Comparison of ENCODE assay signal across 1 cellular context in the genomic region with DNA sequence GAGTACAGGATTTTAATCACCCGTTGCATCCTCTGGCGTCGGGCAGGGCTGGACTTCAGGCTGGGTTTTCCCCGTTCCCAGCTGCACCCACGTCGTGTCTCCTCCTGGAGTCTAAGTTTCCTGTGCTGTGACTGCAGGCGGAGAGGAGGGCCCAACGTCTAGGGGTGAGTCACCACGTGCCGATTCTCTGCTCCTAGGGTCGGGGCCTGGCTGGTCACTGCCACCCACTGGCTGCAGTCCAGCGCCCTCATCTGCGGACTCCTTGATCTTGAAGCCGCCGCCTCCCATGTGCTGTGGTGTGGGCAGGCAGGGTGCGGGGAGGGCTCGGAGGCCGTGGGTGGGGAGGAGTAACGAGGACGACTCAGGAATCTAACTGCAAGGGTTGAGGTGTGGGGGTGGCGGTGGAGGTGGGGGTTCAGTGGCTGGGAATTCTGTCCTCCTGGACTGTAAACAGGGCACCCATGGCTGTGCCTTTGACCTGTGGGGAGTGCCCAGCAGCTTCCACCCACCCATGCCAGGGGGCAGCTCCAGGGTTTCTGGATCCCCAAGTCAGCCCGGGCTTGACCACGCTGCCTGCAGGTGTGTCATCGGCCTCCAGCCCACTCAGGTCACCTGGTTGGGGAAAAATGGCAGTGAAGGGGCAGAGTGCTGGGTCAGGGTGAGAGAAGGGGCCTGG.
TF ChIP-seq lines count a peak whose summit lies in the region.

No MANE protein-coding gene starts in this region.

TF ChIP-seq in HepG2, 621 proteins besides CTCF, POLR2A, EP300 and RAD21 (continued from another document and continues in another):
- TF ChIP-seq, protein P1, sequence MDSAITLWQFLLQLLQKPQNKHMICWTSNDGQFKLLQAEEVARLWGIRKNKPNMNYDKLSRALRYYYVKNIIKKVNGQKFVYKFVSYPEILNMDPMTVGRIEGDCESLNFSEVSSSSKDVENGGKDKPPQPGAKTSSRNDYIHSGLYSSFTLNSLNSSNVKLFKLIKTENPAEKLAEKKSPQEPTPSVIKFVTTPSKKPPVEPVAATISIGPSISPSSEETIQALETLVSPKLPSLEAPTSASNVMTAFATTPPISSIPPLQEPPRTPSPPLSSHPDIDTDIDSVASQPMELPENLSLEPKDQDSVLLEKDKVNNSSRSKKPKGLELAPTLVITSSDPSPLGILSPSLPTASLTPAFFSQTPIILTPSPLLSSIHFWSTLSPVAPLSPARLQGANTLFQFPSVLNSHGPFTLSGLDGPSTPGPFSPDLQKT (CRISPR knock-in tag; IDR thresholded peaks at IDR 0.05; ENCODE audit: borderline replicate concordance): no peak
- TF ChIP-seq, protein P2, sequence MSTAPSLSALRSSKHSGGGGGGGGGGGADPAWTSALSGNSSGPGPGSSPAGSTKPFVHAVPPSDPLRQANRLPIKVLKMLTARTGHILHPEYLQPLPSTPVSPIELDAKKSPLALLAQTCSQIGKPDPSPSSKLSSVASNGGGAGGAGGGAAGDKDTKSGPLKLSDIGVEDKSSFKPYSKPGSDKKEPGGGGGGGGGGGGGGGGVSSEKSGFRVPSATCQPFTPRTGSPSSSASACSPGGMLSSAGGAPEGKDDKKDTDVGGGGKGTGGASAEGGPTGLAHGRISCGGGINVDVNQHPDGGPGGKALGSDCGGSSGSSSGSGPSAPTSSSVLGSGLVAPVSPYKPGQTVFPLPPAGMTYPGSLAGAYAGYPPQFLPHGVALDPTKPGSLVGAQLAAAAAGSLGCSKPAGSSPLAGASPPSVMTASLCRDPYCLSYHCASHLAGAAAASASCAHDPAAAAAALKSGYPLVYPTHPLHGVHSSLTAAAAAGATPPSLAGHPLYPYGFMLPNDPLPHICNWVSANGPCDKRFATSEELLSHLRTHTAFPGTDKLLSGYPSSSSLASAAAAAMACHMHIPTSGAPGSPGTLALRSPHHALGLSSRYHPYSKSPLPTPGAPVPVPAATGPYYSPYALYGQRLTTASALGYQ (CRISPR knock-in tag; IDR thresholded peaks at IDR 0.05): no peak
- TF ChIP-seq U2AF1 (optimal IDR thresholded peaks at IDR 0.05; ENCODE audit: low read depth, low read length) (no peak), ZSCAN25 (CRISPR knock-in tag; IDR thresholded peaks at IDR 0.05) (peak; percentile 71; the same call in 1 of the 2 replicates), GATAD2A (CRISPR knock-in tag; IDR thresholded peaks at IDR 0.05) (peak; percentile 66), KDM5B (CRISPR knock-in tag; IDR thresholded peaks at IDR 0.05; ENCODE audit: borderline replicate concordance) (peak; percentile 37; the same call in 1 of the 2 replicates), ZNF644 (CRISPR knock-in tag; IDR thresholded peaks at IDR 0.05; ENCODE audit: low read depth) (0 out of 2 replicates have a peak, but pooled peaks have one; percentile 40), ZNF746 (CRISPR knock-in tag; IDR thresholded peaks at IDR 0.05) (0 out of 2 replicates have a peak, but pooled peaks have one; percentile 47), AHR (CRISPR knock-in tag; IDR thresholded peaks at IDR 0.05) (peak; percentile 43; the same call in 1 of the 2 replicates), MXI1 (IDR thresholded peaks at IDR 0.05; ENCODE audit: borderline replicate concordance, low read depth, low read length) (peak; percentile 38; the same call in 1 of the 3 replicates), STAG1 (CRISPR knock-in tag; IDR thresholded peaks at IDR 0.05) (peak; percentile 31; the same call in 1 of the 2 replicates), ZNF792 (CRISPR knock-in tag; IDR thresholded peaks at IDR 0.05) (0 out of 2 replicates have a peak, but pooled peaks have one; percentile 49), ZFP37 (CRISPR knock-in tag; IDR thresholded peaks at IDR 0.05; ENCODE audit: borderline replicate concordance) (no peak), XRCC5 (optimal IDR thresholded peaks at IDR 0.05; ENCODE audit: low read length) (peak; percentile 27), SMYD3 (CRISPR knock-in tag; IDR thresholded peaks at IDR 0.05) (no peak), LCORL (IDR thresholded peaks at IDR 0.05) (no peak), LCORL (CRISPR knock-in tag; IDR thresholded peaks at IDR 0.05) (0 out of 2 replicates have a peak, but pooled peaks have one; percentile 32), NR2F6 (IDR thresholded peaks at IDR 0.05) (no peak), NR2F6 (CRISPR knock-in tag; IDR thresholded peaks at IDR 0.05) (peak; percentile 51; the same call in 1 of the 2 replicates), ZNF7 (CRISPR knock-in tag; IDR thresholded peaks at IDR 0.05) (0 out of 2 replicates have a peak, but pooled peaks have one; percentile 7), ZNF224 (CRISPR knock-in tag; IDR thresholded peaks at IDR 0.05) (no peak), MIER2 (CRISPR knock-in tag; IDR thresholded peaks at IDR 0.05) (0 out of 2 replicates have a peak, but pooled peaks have one; percentile 56), STAT5B (CRISPR knock-in tag; IDR thresholded peaks at IDR 0.05) (0 out of 2 replicates have a peak, but pooled peaks have one; percentile 44), ZFY (CRISPR knock-in tag; IDR thresholded peaks at IDR 0.05) (peak; percentile 69), MTA1 (CRISPR knock-in tag; IDR thresholded peaks at IDR 0.05; ENCODE audit: borderline replicate concordance) (peak; percentile 44; the same call in 1 of the 2 replicates), TEAD3 (CRISPR knock-in tag; optimal IDR thresholded peaks at IDR 0.05; ENCODE audit: borderline replicate concordance) (peak; percentile 35), CBFB (CRISPR knock-in tag; IDR thresholded peaks at IDR 0.05) (no peak), BCL6 (CRISPR knock-in tag; IDR thresholded peaks at IDR 0.05) (peak; percentile 7; the same call in 1 of the 2 replicates)
- TF ChIP-seq, protein P3, sequence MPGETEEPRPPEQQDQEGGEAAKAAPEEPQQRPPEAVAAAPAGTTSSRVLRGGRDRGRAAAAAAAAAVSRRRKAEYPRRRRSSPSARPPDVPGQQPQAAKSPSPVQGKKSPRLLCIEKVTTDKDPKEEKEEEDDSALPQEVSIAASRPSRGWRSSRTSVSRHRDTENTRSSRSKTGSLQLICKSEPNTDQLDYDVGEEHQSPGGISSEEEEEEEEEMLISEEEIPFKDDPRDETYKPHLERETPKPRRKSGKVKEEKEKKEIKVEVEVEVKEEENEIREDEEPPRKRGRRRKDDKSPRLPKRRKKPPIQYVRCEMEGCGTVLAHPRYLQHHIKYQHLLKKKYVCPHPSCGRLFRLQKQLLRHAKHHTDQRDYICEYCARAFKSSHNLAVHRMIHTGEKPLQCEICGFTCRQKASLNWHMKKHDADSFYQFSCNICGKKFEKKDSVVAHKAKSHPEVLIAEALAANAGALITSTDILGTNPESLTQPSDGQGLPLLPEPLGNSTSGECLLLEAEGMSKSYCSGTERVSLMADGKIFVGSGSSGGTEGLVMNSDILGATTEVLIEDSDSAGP (CRISPR knock-in tag; IDR thresholded peaks at IDR 0.05; ENCODE audit: borderline replicate concordance): peak; percentile 40; the same call in 1 of the 2 replicates
- TF ChIP-seq, protein P4, sequence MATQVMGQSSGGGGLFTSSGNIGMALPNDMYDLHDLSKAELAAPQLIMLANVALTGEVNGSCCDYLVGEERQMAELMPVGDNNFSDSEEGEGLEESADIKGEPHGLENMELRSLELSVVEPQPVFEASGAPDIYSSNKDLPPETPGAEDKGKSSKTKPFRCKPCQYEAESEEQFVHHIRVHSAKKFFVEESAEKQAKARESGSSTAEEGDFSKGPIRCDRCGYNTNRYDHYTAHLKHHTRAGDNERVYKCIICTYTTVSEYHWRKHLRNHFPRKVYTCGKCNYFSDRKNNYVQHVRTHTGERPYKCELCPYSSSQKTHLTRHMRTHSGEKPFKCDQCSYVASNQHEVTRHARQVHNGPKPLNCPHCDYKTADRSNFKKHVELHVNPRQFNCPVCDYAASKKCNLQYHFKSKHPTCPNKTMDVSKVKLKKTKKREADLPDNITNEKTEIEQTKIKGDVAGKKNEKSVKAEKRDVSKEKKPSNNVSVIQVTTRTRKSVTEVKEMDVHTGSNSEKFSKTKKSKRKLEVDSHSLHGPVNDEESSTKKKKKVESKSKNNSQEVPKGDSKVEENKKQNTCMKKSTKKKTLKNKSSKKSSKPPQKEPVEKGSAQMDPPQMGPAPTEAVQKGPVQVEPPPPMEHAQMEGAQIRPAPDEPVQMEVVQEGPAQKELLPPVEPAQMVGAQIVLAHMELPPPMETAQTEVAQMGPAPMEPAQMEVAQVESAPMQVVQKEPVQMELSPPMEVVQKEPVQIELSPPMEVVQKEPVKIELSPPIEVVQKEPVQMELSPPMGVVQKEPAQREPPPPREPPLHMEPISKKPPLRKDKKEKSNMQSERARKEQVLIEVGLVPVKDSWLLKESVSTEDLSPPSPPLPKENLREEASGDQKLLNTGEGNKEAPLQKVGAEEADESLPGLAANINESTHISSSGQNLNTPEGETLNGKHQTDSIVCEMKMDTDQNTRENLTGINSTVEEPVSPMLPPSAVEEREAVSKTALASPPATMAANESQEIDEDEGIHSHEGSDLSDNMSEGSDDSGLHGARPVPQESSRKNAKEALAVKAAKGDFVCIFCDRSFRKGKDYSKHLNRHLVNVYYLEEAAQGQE (IDR thresholded peaks at IDR 0.05; ENCODE audit: borderline replicate concordance in 1 of 2, low read depth in 1 of 2, low read length in 2 of 2): no peak
- TF ChIP-seq, protein P5, sequence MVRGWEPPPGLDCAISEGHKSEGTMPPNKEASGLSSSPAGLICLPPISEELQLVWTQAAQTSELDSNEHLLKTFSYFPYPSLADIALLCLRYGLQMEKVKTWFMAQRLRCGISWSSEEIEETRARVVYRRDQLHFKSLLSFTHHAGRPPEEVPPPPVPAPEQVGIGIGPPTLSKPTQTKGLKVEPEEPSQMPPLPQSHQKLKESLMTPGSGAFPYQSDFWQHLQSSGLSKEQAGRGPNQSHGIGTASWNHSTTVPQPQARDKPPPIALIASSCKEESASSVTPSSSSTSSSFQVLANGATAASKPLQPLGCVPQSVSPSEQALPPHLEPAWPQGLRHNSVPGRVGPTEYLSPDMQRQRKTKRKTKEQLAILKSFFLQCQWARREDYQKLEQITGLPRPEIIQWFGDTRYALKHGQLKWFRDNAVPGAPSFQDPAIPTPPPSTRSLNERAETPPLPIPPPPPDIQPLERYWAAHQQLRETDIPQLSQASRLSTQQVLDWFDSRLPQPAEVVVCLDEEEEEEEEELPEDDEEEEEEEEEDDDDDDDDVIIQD (CRISPR knock-in tag; IDR thresholded peaks at IDR 0.05; ENCODE audit: low read depth): 0 out of 2 replicates have a peak, but pooled peaks have one; percentile 50
- TF ChIP-seq, protein P6, sequence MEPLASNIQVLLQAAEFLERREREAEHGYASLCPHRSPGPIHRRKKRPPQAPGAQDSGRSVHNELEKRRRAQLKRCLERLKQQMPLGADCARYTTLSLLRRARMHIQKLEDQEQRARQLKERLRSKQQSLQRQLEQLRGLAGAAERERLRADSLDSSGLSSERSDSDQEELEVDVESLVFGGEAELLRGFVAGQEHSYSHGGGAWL (CRISPR knock-in tag; IDR thresholded peaks at IDR 0.05): peak; percentile 67; the same call in 1 of the 2 replicates
- TF ChIP-seq, protein P7, sequence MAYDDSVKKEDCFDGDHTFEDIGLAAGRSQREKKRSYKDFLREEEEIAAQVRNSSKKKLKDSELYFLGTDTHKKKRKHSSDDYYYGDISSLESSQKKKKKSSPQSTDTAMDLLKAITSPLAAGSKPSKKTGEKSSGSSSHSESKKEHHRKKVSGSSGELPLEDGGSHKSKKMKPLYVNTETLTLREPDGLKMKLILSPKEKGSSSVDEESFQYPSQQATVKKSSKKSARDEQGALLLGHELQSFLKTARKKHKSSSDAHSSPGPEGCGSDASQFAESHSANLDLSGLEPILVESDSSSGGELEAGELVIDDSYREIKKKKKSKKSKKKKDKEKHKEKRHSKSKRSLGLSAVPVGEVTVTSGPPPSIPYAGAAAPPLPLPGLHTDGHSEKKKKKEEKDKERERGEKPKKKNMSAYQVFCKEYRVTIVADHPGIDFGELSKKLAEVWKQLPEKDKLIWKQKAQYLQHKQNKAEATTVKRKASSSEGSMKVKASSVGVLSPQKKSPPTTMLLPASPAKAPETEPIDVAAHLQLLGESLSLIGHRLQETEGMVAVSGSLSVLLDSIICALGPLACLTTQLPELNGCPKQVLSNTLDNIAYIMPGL (CRISPR knock-in tag; IDR thresholded peaks at IDR 0.05; ENCODE audit: borderline replicate concordance in 1 of 2, low read depth in 1 of 2): peak; percentile 24 to 47; a peak in 1 of 4 replicates
- TF ChIP-seq, protein P8, sequence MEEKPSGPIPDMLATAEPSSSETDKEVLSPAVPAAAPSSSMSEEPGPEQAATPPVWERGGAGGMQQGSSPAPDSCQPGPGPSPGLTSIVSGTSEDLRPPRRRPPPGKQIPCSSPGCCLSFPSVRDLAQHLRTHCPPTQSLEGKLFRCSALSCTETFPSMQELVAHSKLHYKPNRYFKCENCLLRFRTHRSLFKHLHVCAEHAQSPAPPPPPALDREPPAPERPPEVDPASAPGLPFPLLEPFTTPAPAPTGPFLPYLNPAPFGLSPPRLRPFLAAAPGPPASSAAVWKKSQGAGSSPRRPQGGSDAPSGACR (CRISPR knock-in tag; IDR thresholded peaks at IDR 0.05): 0 out of 2 replicates have a peak, but pooled peaks have one; percentile 39
- TF ChIP-seq, protein P9, sequence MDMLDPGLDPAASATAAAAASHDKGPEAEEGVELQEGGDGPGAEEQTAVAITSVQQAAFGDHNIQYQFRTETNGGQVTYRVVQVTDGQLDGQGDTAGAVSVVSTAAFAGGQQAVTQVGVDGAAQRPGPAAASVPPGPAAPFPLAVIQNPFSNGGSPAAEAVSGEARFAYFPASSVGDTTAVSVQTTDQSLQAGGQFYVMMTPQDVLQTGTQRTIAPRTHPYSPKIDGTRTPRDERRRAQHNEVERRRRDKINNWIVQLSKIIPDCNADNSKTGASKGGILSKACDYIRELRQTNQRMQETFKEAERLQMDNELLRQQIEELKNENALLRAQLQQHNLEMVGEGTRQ (IDR thresholded peaks at IDR 0.05; ENCODE audit: low read depth, low read length): 0 out of 2 replicates have a peak, but pooled peaks have one; percentile 20
- TF ChIP-seq, protein P9 (CRISPR knock-in tag; IDR thresholded peaks at IDR 0.05; ENCODE audit: borderline replicate concordance): peak; percentile 15; the same call in 1 of the 2 replicates
